ENCODE assay signal across 2 cellular contexts in the genomic region with DNA sequence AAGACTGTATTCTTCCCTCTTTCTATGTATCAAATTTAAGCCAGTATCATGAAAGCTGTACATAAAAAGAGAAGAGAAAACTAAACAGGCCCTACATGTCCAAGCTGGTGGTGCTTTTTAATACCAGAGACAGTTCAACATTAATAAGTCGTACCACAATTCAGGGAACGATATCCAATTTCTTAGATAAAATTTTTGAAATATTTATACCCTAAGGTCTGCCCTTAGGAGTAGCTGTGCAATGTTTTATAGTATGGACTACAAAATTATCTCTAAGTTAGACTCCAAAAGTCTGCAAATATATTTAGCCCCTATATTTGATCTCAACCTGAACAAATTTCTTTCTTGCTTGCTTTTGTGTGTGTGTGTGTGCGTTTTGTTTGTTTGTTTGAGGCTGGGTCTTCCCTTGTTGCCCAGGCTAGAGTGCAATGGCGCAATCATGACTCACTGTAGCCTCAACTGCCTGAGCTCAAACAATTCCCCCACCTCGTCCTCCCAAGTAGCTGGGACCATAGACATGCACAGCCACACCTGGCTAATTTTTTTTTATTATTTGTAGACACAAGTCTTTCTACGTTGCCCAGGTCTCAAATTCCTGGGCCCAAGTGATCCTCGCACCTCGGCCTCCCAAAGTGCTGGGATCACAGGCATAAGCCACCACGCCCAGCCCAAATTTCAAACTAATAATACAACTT.
TF ChIP-seq lines count a peak whose summit lies in the region.

No MANE protein-coding gene starts in this region.

TF ChIP-seq in K562, 482 proteins besides CTCF, POLR2A, EP300 and RAD21:
- no peak for TF ChIP-seq MECOM (CRISPR knock-in tag; IDR thresholded peaks at IDR 0.05)
- TF ChIP-seq GABPA (tag; conservative IDR thresholded peaks at IDR 0.05; ENCODE audit: low read depth) = no peak
- TF ChIP-seq JUN (IDR thresholded peaks at IDR 0.05; ENCODE audit: borderline replicate concordance, low read depth, low read length) = 0 out of 2 replicates have a peak, but pooled peaks have one; percentile 31
- no peak for TF ChIP-seq JUN (CRISPR knock-in tag; IDR thresholded peaks at IDR 0.05; ENCODE audit: borderline replicate concordance)
- TF ChIP-seq DPF2 (IDR thresholded peaks at IDR 0.05) = peak; percentile 49
- peak; percentile 76 for TF ChIP-seq FOSL1 (tag; conservative IDR thresholded peaks at IDR 0.05)
- TF ChIP-seq, protein P1, sequence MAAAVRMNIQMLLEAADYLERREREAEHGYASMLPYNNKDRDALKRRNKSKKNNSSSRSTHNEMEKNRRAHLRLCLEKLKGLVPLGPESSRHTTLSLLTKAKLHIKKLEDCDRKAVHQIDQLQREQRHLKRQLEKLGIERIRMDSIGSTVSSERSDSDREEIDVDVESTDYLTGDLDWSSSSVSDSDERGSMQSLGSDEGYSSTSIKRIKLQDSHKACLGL (CRISPR knock-in tag; IDR thresholded peaks at IDR 0.05; ENCODE audit: borderline replicate concordance, poor library complexity, severe bottlenecking) = no peak
- peak; percentile 47; the same call in 1 of the 2 replicates for TF ChIP-seq ARID1B (IDR thresholded peaks at IDR 0.05)
- 0 out of 2 replicates have a peak, but pooled peaks have one; percentile 30 for TF ChIP-seq SMARCA4 (IDR thresholded peaks at IDR 0.05)
- TF ChIP-seq JUND (IDR thresholded peaks at IDR 0.05; ENCODE audit: borderline replicate concordance, low read depth, low read length) = peak; percentile 81
- TF ChIP-seq JUND (tag; IDR thresholded peaks at IDR 0.05; ENCODE audit: borderline replicate concordance, low read depth, low read length) = peak; percentile 46; the same call in 1 of the 3 replicates
- TF ChIP-seq, protein P2, sequence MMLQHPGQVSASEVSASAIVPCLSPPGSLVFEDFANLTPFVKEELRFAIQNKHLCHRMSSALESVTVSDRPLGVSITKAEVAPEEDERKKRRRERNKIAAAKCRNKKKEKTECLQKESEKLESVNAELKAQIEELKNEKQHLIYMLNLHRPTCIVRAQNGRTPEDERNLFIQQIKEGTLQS (IDR thresholded peaks at IDR 0.05) = peak; percentile 88
- TF ChIP-seq, protein P2 (CRISPR knock-in tag; conservative IDR thresholded peaks at IDR 0.05) = no peak
- TF ChIP-seq CEBPG (CRISPR knock-in tag; IDR thresholded peaks at IDR 0.05) = peak; percentile 46; the same call in 1 of the 2 replicates
- TF ChIP-seq CEBPG (tag; conservative IDR thresholded peaks at IDR 0.05 in 1 of 2, IDR thresholded peaks at IDR 0.05 in 1 of 2) = peak in 1 of 2 experiments; percentile 32; a peak in 1 of 4 replicates
- TF ChIP-seq CEBPB (tag; IDR thresholded peaks at IDR 0.05) = peak; percentile 84
- TF ChIP-seq ZNF224 (CRISPR knock-in tag; IDR thresholded peaks at IDR 0.05) = no peak

TF ChIP-seq in GM12891, 5 proteins besides CTCF, POLR2A, EP300 and RAD21:
- no peak for TF ChIP-seq PAX5 (IDR thresholded peaks at IDR 0.05; ENCODE audit: insufficient read depth, low read length, severe bottlenecking)
- TF ChIP-seq SPI1 (IDR thresholded peaks at IDR 0.05; ENCODE audit: low read depth, low read length) = no peak
- TF ChIP-seq TAF1 (IDR thresholded peaks at IDR 0.05; ENCODE audit: low read depth, low read length) = no peak
- TF ChIP-seq POLR2AphosphoS5 (IDR thresholded peaks at IDR 0.05; ENCODE audit: low read depth, low read length) = no peak
- no peak for TF ChIP-seq POU2F2 (IDR thresholded peaks at IDR 0.05; ENCODE audit: low read depth, low read length)
